ENCODE assay signal across 12 cellular contexts in the genomic region with DNA sequence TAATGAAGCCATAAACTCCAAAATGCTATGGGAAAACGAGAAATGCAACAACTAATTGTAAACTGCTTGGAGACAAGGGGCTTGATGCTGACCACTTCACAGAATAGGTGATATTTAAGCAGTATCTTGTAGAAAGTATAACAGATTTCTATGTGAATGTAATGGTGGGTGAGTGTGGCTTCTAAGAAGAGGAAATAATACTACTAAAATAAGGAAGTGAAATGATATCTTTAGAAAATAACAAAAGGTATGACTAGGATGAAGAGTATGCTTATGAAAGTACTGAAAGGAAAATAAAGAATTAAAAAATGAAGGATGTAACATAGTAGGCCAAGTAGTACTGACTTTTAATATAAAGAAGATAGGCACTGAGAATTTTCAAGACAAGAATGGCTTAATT.
A peak's percentile ranks its signal among the peaks of the same experiment; 100 is the strongest.
DNase-seq lines count a peak whose midpoint lies in the region; ATAC-seq and TF ChIP-seq lines count a peak whose summit lies in the region.
"Had no signal": no experiment of that assay in that cellular context is flagged by ENCODE, and none has a peak within 500 bp of the region (broad histone marks: within the 10 kb centered on the region; RNA-seq: fewer than 3 reads in every experiment).

No MANE protein-coding gene starts in this region.

- TF ChIP-seq CTCF in GM12864 (IDR thresholded peaks at IDR 0.05; ENCODE audit: low read depth, low read length, missing control alignments) (no peak), foreskin keratinocyte (conservative IDR thresholded peaks at IDR 0.05) (no peak)

- H3K4me3 ChIP-seq in GM12864 (ENCODE audit: low read depth, low read length), result no peak overlapping the region
- no peak overlapping the region for H3K4me3 ChIP-seq in effector memory CD4-positive, alpha-beta T cell (ENCODE audit: insufficient read depth, low read depth, low read length, poor library complexity, severe bottlenecking)
- H3K4me3 ChIP-seq: GM23338, smooth muscle cell had no signal

- H3K9me3 ChIP-seq in effector memory CD4-positive, alpha-beta T cell (ENCODE audit: control insufficient read depth, low read length), result no peaks in the 10 kb centered on the region

- H3K4me1 ChIP-seq in foreskin keratinocyte, result no peaks in the 10 kb centered on the region
- H3K4me1 ChIP-seq in effector memory CD4-positive, alpha-beta T cell (ENCODE audit: control insufficient read depth, insufficient read depth, low read length, poor library complexity, severe bottlenecking), result no peaks in the 10 kb centered on the region

- H3K27ac ChIP-seq in foreskin keratinocyte, result no peak overlapping the region
- H3K27ac ChIP-seq in effector memory CD4-positive, alpha-beta T cell (ENCODE audit: insufficient read depth, low read length, poor library complexity, severe bottlenecking), result no peak overlapping the region

- H3K36me3 ChIP-seq in effector memory CD4-positive, alpha-beta T cell (ENCODE audit: control insufficient read depth, insufficient read depth, low read length), result peaks cover 3% of the 10 kb centered on the region

- ATAC-seq in GM19455 (IDR thresholded peaks at IDR 0.05; ENCODE audit: unreplicated experiment) (peak; percentile 74), HG02973 (IDR thresholded peaks at IDR 0.05; ENCODE audit: unreplicated experiment) (peak; percentile 86), foreskin keratinocyte (no peak), GM19035 (IDR thresholded peaks at IDR 0.05; ENCODE audit: unreplicated experiment) (no peak)
- ATAC-seq: activated T-cell treated with anti-CD3 and anti-CD28 coated beads, Interleukin-2, amount 50 U/mL, for 72 hours; GM23338 had no signal

- no peaks in the 10 kb centered on the region for H3K27me3 ChIP-seq in foreskin keratinocyte
- no peaks in the 10 kb centered on the region for H3K27me3 ChIP-seq in effector memory CD4-positive, alpha-beta T cell (replicated peaks; ENCODE audit: control insufficient read depth, insufficient read depth, low read length, poor library complexity, severe bottlenecking)

- peak; percentile 10 for DNase-seq in GM12864 (ENCODE audit: low read depth)
- peak; percentile 64 for DNase-seq in MV-4-11 (lab: John Stamatoyannopoulos, UW)
- DNase-seq in effector CD4-positive, alpha-beta T cell, result no peak
- DNase-seq in foreskin keratinocyte, result no peak
- DNase-seq in effector memory CD4-positive, alpha-beta T cell, result no peak
- DNase-seq: activated T-cell treated with anti-CD3 and anti-CD28 coated beads, Interleukin-2, amount 50 U/mL, for 72 hours; NCI-H2107 had no signal

Comparison
In these comparisons a context has a peak if more than half of its experiments do, and no peak if none do; other contexts are left out.
1. DNase-seq: peak in GM12864 (single experiment) and MV-4-11 (single experiment); none in effector CD4-positive, alpha-beta T cell (single experiment), foreskin keratinocyte (0 of 2) and effector memory CD4-positive, alpha-beta T cell (0 of 3).
2. ATAC-seq: peak in GM19455 (single experiment) and HG02973 (single experiment); none in foreskin keratinocyte (single experiment) and GM19035 (single experiment).